Comparison of ENCODE assay signal across 1 cellular context in the genomic region with DNA sequence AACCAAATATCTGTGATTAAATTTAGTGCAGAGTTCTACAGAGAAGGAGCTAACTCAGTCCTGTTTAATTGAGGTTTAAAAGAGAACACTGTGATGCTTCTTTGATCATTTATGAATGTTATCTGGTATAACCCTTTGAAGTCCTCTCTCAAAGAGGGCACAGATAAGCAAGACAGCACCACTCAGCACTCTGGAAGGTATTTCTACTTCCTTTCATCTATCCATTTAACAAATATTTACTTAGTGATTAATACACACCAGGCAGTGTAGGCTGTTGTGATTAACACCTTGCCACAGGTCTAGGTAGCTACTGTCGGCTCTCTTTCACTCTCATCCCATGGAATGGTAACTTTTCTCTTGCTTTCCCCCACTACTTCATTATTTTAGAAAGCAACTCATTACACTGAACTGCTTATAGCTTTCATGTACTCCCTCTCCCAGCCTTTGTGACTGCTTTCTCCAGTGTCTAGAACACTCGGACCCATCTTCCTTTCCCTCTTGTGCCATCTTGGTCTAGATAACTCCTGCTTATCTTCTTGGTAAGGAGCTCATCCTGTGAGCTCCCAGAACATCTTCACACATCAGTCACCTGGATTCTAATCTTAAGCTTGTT.
TF ChIP-seq lines count a peak whose summit lies in the region.

No MANE protein-coding gene starts in this region.

TF ChIP-seq in HepG2, 621 proteins besides CTCF, POLR2A, EP300 and RAD21 (continued from another document and continues in another):
- TF ChIP-seq, protein P1, sequence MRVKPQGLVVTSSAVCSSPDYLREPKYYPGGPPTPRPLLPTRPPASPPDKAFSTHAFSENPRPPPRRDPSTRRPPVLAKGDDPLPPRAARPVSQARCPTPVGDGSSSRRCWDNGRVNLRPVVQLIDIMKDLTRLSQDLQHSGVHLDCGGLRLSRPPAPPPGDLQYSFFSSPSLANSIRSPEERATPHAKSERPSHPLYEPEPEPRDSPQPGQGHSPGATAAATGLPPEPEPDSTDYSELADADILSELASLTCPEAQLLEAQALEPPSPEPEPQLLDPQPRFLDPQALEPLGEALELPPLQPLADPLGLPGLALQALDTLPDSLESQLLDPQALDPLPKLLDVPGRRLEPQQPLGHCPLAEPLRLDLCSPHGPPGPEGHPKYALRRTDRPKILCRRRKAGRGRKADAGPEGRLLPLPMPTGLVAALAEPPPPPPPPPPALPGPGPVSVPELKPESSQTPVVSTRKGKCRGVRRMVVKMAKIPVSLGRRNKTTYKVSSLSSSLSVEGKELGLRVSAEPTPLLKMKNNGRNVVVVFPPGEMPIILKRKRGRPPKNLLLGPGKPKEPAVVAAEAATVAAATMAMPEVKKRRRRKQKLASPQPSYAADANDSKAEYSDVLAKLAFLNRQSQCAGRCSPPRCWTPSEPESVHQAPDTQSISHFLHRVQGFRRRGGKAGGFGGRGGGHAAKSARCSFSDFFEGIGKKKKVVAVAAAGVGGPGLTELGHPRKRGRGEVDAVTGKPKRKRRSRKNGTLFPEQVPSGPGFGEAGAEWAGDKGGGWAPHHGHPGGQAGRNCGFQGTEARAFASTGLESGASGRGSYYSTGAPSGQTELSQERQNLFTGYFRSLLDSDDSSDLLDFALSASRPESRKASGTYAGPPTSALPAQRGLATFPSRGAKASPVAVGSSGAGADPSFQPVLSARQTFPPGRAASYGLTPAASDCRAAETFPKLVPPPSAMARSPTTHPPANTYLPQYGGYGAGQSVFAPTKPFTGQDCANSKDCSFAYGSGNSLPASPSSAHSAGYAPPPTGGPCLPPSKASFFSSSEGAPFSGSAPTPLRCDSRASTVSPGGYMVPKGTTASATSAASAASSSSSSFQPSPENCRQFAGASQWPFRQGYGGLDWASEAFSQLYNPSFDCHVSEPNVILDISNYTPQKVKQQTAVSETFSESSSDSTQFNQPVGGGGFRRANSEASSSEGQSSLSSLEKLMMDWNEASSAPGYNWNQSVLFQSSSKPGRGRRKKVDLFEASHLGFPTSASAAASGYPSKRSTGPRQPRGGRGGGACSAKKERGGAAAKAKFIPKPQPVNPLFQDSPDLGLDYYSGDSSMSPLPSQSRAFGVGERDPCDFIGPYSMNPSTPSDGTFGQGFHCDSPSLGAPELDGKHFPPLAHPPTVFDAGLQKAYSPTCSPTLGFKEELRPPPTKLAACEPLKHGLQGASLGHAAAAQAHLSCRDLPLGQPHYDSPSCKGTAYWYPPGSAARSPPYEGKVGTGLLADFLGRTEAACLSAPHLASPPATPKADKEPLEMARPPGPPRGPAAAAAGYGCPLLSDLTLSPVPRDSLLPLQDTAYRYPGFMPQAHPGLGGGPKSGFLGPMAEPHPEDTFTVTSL (CRISPR knock-in tag; IDR thresholded peaks at IDR 0.05; ENCODE audit: borderline replicate concordance), result peak; percentile 98
- TF ChIP-seq, protein P2, sequence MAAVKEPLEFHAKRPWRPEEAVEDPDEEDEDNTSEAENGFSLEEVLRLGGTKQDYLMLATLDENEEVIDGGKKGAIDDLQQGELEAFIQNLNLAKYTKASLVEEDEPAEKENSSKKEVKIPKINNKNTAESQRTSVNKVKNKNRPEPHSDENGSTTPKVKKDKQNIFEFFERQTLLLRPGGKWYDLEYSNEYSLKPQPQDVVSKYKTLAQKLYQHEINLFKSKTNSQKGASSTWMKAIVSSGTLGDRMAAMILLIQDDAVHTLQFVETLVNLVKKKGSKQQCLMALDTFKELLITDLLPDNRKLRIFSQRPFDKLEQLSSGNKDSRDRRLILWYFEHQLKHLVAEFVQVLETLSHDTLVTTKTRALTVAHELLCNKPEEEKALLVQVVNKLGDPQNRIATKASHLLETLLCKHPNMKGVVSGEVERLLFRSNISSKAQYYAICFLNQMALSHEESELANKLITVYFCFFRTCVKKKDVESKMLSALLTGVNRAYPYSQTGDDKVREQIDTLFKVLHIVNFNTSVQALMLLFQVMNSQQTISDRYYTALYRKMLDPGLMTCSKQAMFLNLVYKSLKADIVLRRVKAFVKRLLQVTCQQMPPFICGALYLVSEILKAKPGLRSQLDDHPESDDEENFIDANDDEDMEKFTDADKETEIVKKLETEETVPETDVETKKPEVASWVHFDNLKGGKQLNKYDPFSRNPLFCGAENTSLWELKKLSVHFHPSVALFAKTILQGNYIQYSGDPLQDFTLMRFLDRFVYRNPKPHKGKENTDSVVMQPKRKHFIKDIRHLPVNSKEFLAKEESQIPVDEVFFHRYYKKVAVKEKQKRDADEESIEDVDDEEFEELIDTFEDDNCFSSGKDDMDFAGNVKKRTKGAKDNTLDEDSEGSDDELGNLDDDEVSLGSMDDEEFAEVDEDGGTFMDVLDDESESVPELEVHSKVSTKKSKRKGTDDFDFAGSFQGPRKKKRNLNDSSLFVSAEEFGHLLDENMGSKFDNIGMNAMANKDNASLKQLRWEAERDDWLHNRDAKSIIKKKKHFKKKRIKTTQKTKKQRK (IDR thresholded peaks at IDR 0.05; ENCODE audit: low read length), result no peak
- TF ChIP-seq ZNF318 (CRISPR knock-in tag; IDR thresholded peaks at IDR 0.05), result no peak
- TF ChIP-seq TBP (CRISPR knock-in tag; IDR thresholded peaks at IDR 0.05), result no peak
- TF ChIP-seq CCAR2 (optimal IDR thresholded peaks at IDR 0.05; ENCODE audit: low read depth, low read length), result no peak
- no peak for TF ChIP-seq ZNF841 (CRISPR knock-in tag; IDR thresholded peaks at IDR 0.05; ENCODE audit: borderline replicate concordance)
- no peak for TF ChIP-seq TRIM24 (CRISPR knock-in tag; IDR thresholded peaks at IDR 0.05)
- peak; percentile 28; the same call in 1 of the 2 replicates for TF ChIP-seq ZMAT3 (CRISPR knock-in tag; conservative IDR thresholded peaks at IDR 0.05)
- TF ChIP-seq, protein P3, sequence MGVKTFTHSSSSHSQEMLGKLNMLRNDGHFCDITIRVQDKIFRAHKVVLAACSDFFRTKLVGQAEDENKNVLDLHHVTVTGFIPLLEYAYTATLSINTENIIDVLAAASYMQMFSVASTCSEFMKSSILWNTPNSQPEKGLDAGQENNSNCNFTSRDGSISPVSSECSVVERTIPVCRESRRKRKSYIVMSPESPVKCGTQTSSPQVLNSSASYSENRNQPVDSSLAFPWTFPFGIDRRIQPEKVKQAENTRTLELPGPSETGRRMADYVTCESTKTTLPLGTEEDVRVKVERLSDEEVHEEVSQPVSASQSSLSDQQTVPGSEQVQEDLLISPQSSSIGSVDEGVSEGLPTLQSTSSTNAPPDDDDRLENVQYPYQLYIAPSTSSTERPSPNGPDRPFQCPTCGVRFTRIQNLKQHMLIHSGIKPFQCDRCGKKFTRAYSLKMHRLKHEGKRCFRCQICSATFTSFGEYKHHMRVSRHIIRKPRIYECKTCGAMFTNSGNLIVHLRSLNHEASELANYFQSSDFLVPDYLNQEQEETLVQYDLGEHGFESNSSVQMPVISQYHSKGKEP (CRISPR knock-in tag; IDR thresholded peaks at IDR 0.05), result no peak
- TF ChIP-seq, protein P4, sequence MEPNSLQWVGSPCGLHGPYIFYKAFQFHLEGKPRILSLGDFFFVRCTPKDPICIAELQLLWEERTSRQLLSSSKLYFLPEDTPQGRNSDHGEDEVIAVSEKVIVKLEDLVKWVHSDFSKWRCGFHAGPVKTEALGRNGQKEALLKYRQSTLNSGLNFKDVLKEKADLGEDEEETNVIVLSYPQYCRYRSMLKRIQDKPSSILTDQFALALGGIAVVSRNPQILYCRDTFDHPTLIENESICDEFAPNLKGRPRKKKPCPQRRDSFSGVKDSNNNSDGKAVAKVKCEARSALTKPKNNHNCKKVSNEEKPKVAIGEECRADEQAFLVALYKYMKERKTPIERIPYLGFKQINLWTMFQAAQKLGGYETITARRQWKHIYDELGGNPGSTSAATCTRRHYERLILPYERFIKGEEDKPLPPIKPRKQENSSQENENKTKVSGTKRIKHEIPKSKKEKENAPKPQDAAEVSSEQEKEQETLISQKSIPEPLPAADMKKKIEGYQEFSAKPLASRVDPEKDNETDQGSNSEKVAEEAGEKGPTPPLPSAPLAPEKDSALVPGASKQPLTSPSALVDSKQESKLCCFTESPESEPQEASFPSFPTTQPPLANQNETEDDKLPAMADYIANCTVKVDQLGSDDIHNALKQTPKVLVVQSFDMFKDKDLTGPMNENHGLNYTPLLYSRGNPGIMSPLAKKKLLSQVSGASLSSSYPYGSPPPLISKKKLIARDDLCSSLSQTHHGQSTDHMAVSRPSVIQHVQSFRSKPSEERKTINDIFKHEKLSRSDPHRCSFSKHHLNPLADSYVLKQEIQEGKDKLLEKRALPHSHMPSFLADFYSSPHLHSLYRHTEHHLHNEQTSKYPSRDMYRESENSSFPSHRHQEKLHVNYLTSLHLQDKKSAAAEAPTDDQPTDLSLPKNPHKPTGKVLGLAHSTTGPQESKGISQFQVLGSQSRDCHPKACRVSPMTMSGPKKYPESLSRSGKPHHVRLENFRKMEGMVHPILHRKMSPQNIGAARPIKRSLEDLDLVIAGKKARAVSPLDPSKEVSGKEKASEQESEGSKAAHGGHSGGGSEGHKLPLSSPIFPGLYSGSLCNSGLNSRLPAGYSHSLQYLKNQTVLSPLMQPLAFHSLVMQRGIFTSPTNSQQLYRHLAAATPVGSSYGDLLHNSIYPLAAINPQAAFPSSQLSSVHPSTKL (CRISPR knock-in tag; IDR thresholded peaks at IDR 0.05), result peak; percentile 98
- TF ChIP-seq, protein P5, sequence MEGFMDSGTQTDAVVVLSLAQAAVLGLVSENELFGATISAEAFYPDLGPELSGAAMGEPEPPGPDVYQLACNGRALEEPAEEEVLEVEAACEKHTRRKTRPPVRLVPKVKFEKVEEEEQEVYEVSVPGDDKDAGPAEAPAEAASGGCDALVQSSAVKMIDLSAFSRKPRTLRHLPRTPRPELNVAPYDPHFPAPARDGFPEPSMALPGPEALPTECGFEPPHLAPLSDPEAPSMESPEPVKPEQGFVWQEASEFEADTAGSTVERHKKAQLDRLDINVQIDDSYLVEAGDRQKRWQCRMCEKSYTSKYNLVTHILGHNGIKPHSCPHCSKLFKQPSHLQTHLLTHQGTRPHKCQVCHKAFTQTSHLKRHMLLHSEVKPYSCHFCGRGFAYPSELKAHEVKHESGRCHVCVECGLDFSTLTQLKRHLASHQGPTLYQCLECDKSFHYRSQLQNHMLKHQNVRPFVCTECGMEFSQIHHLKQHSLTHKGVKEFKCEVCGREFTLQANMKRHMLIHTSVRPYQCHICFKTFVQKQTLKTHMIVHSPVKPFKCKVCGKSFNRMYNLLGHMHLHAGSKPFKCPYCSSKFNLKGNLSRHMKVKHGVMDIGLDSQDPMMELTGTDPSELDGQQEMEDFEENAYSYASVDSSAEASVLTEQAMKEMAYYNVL (CRISPR knock-in tag; IDR thresholded peaks at IDR 0.05; ENCODE audit: borderline replicate concordance), result peak; percentile 100
- 0 out of 2 replicates have a peak, but pooled peaks have one; percentile 19 for TF ChIP-seq HOXA9 (CRISPR knock-in tag; IDR thresholded peaks at IDR 0.05; ENCODE audit: borderline replicate concordance)
- TF ChIP-seq ZMYM4 (CRISPR knock-in tag; IDR thresholded peaks at IDR 0.05), result peak; percentile 37
- TF ChIP-seq RFXANK (CRISPR knock-in tag; IDR thresholded peaks at IDR 0.05), result no peak
- TF ChIP-seq ZNF670 (CRISPR knock-in tag; IDR thresholded peaks at IDR 0.05; ENCODE audit: borderline replicate concordance), result no peak
- TF ChIP-seq, protein P6, sequence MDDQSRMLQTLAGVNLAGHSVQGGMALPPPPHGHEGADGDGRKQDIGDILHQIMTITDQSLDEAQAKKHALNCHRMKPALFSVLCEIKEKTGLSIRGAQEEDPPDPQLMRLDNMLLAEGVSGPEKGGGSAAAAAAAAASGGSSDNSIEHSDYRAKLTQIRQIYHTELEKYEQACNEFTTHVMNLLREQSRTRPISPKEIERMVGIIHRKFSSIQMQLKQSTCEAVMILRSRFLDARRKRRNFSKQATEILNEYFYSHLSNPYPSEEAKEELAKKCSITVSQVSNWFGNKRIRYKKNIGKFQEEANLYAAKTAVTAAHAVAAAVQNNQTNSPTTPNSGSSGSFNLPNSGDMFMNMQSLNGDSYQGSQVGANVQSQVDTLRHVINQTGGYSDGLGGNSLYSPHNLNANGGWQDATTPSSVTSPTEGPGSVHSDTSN (CRISPR knock-in tag; IDR thresholded peaks at IDR 0.05; ENCODE audit: borderline replicate concordance), result no peak
- peak; percentile 70; the same call in 1 of the 2 replicates for TF ChIP-seq ETV5 (CRISPR knock-in tag; IDR thresholded peaks at IDR 0.05; ENCODE audit: borderline replicate concordance)
- 0 out of 2 replicates have a peak, but pooled peaks have one; percentile 28 for TF ChIP-seq THAP11 (CRISPR knock-in tag; IDR thresholded peaks at IDR 0.05)
